In the genomic region with DNA sequence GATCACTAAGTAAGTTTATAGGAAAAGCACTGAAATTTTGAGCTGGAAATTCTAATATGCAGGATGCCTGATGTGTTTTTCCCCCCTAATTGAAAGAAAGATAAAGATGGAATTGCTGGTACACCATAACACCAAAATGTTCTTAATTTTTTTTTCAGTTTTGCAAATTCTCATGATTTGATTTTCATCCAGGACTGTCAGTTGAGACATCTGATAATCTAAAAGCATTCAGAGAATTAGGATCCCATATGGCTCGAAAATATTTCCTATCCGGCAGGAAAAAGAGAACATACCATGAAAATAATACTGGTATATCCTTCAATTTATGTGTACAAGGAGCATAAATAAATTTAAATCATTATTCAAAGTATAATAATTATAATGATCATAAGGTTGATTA, we compare ENCODE assay signal across 32 cellular contexts.
"Had no signal": no experiment of that assay in that cellular context is flagged by ENCODE, and none has a peak within 500 bp of the region (broad histone marks: within the 10 kb centered on the region; RNA-seq: fewer than 3 reads in every experiment).

No MANE protein-coding gene starts in this region.

- H3K27me3 ChIP-seq: adrenal gland, ascending aorta, body of pancreas, brain microvascular endothelial cell, breast epithelium, cardiac muscle cell had no signal

- DNase-seq: activated effector memory CD4-positive, alpha-beta T cell treated with anti-CD3 and anti-CD28 coated beads, Interleukin-2, amount 50 U/mL, for 16 hours; activated effector memory CD4-positive, alpha-beta T cell treated with Interleukin-2 at 50 U/mL for 16 hours; activated gamma-delta T cell; activated gamma-delta T cell treated with Interleukin-2 at 50 U/mL for 16 hours; activated naive CD4-positive, alpha-beta T cell; activated naive CD4-positive, alpha-beta T cell treated with anti-CD3 and anti-CD28 coated beads for 36 hours; activated naive CD4-positive, alpha-beta T cell treated with anti-CD3 and anti-CD28 coated beads, Interleukin-2, amount 10 ng/mL, durations not matched to agents 7 days and 5 days; activated naive CD4-positive, alpha-beta T cell treated with anti-CD3 and anti-CD28 coated beads, Interleukin-2, amount 50 U/mL, for 16 hours; activated naive CD4-positive, alpha-beta T cell treated with Interleukin-2 at 50 U/mL for 16 hours; activated naive CD8-positive, alpha-beta T cell treated with anti-CD3 and anti-CD28 coated beads for 36 hours; activated naive CD8-positive, alpha-beta T cell treated with anti-CD3 and anti-CD28 coated beads, Interleukin-2, amount 10 ng/mL, durations not matched to agents 7 days and 5 days; activated naive CD8-positive, alpha-beta T cell treated with anti-CD3 and anti-CD28 coated beads, Interleukin-2, amount 50 U/mL, for 24 hours; activated T-cell treated with anti-CD3 and anti-CD28 coated beads, Interleukin-2, amount 50 U/mL, for 1 hour; activated T-cell treated with anti-CD3 and anti-CD28 coated beads, Interleukin-2, amount 50 U/mL, for 24 hours; activated T-cell treated with anti-CD3 and anti-CD28 coated beads, Interleukin-2, amount 50 U/mL, for 4 hours; activated T-cell treated with anti-CD3 and anti-CD28 coated beads, Interleukin-2, amount 50 U/mL, for 48 hours; activated T-cell treated with anti-CD3 and anti-CD28 coated beads, Interleukin-2, amount 50 U/mL, for 72 hours; adrenal gland; amniotic stem cell; amygdala; anterior cingulate cortex; aorta; body of pancreas; brain microvascular endothelial cell; caudate nucleus; central memory CD4-positive, alpha-beta T cell; cerebellar nuclear complex had no signal

- H3K9me3 ChIP-seq: adrenal gland, ascending aorta, body of pancreas, breast epithelium had no signal

- ATAC-seq: activated naive CD4-positive, alpha-beta T cell treated with anti-CD3 and anti-CD28 coated beads, Interleukin-2, amount 50 U/mL, for 72 hours; activated naive CD8-positive, alpha-beta T cell treated with anti-CD3 and anti-CD28 coated beads, Interleukin-2, amount 50 U/mL, for 24 hours; activated T-cell treated with anti-CD3 and anti-CD28 coated beads, Interleukin-2, amount 50 U/mL, for 4 hours; activated T-cell treated with anti-CD3 and anti-CD28 coated beads, Interleukin-2, amount 50 U/mL, for 72 hours; activated T-helper 17 cell treated with anti-CD3 and anti-CD28 coated beads, Interleukin-2, amount 50 U/mL, for 72 hours; body of pancreas had no signal

- H3K4me1 ChIP-seq: adrenal gland, ascending aorta, body of pancreas, breast epithelium had no signal

- H3K36me3 ChIP-seq: adrenal gland, ascending aorta, brain microvascular endothelial cell, breast epithelium, cardiac muscle cell had no signal

- H3K4me3 ChIP-seq: adrenal gland, ascending aorta, body of pancreas, breast epithelium, cardiac muscle cell had no signal

- H3K27ac ChIP-seq: adrenal gland, ascending aorta, body of pancreas, brain microvascular endothelial cell, breast epithelium, cardiac muscle cell had no signal
